ENCODE assay signal across 9 cellular contexts in genomic region chr11:100719809-100720221, GRCh38. TPM values are rescaled to one million over a fixed set of nuclear protein-coding genes. Genes with fewer than 3 reads are reported as not detected.
DNase-seq lines count a peak whose midpoint lies in the region; ATAC-seq, FAIRE-seq and TF ChIP-seq lines count a peak whose summit lies in the region.
"Had no signal": no experiment of that assay in that cellular context is flagged by ENCODE, and none has a peak within 500 bp of the region (broad histone marks: within the 10 kb centered on the region; RNA-seq: fewer than 3 reads in every experiment).

No MANE protein-coding gene starts in this region.

- H3K27ac ChIP-seq in colonic mucosa (no peak overlapping the region), liver (ENCODE audit: low read depth in 1 of 2, low read length in 2 of 2) (peak overlapping the region; percentile 68 to 87)

- H3K4me3 ChIP-seq in colonic mucosa (no peak overlapping the region), liver (ENCODE audit: low read depth in 1 of 3, low read length in 3 of 3) (peak overlapping the region in 1 of 3 donors; percentile 10)

- no peak overlapping the region for H3K4me3 Mint-ChIP-seq in activated naive CD4-positive, alpha-beta T cell treated with anti-CD3 and anti-CD28 coated beads, Interleukin-2, amount 10 ng/mL, durations not matched to agents 7 days and 5 days
- H3K4me3 Mint-ChIP-seq: stimulated activated naive CD8-positive, alpha-beta T cell treated with anti-CD3 and anti-CD28 coated beads, Interleukin-15, Interleukin-2, amounts not matched to agents 100 ng/mL and 50 ng/mL, for 24 hours had no signal

- no peak overlapping the region for H3K9ac ChIP-seq in colonic mucosa (ENCODE audit: low read depth in 2 of 2, low read length in 2 of 2)
- H3K9ac ChIP-seq in liver (ENCODE audit: low read depth in 1 of 2, low read length in 2 of 2) = no peak overlapping the region

- H3K36me3 Mint-ChIP-seq in activated naive CD4-positive, alpha-beta T cell treated with anti-CD3 and anti-CD28 coated beads, Interleukin-2, amount 10 ng/mL, durations not matched to agents 7 days and 5 days = no peaks in the 10 kb centered on the region

- no peak overlapping the region for H3K27ac Mint-ChIP-seq in activated naive CD4-positive, alpha-beta T cell treated with anti-CD3 and anti-CD28 coated beads, Interleukin-2, amount 10 ng/mL, durations not matched to agents 7 days and 5 days
- H3K27ac Mint-ChIP-seq: stimulated activated naive CD8-positive, alpha-beta T cell treated with anti-CD3 and anti-CD28 coated beads, Interleukin-15, Interleukin-2, amounts not matched to agents 100 ng/mL and 50 ng/mL, for 24 hours had no signal

- H3K4me1 ChIP-seq in colonic mucosa = no peaks in the 10 kb centered on the region
- H3K4me1 ChIP-seq in liver (ENCODE audit: control insufficient read depth in 4 of 4, insufficient read depth in 4 of 4, low read length in 3 of 4) = peaks cover 4 to 18% (median 14%) of the 10 kb centered on the region in 4 donors

- no peaks in the 10 kb centered on the region for H3K9me3 Mint-ChIP-seq in activated naive CD4-positive, alpha-beta T cell treated with anti-CD3 and anti-CD28 coated beads, Interleukin-2, amount 10 ng/mL, durations not matched to agents 7 days and 5 days

- H3K27me3 Mint-ChIP-seq in activated naive CD4-positive, alpha-beta T cell treated with anti-CD3 and anti-CD28 coated beads, Interleukin-2, amount 10 ng/mL, durations not matched to agents 7 days and 5 days = no peaks in the 10 kb centered on the region
- H3K27me3 Mint-ChIP-seq: stimulated activated naive CD8-positive, alpha-beta T cell treated with anti-CD3 and anti-CD28 coated beads, Interleukin-15, Interleukin-2, amounts not matched to agents 100 ng/mL and 50 ng/mL, for 24 hours had no signal

- no peaks in the 10 kb centered on the region for H3K9me3 ChIP-seq in colonic mucosa
- H3K9me3 ChIP-seq in liver (ENCODE audit: control insufficient read depth in 4 of 4, low read length in 3 of 4) = no peaks in the 10 kb centered on the region

- peak; percentile 17 for FAIRE-seq in urothelium cell line (lab: Jason Lieb, UNC)

- intact Hi-C loops in colonic mucosa (cut with DNase I) = no loop called here

- ATAC-seq in HG03039 (IDR thresholded peaks at IDR 0.05; ENCODE audit: unreplicated experiment) = no peak

- CTCF ChIA-PET in activated naive CD4-positive, alpha-beta T cell treated with anti-CD3 and anti-CD28 coated beads, Interleukin-2, amount 10 ng/mL, durations not matched to agents 7 days and 5 days (lab: Charles Lee) = no interaction called here

- TF ChIP-seq RAD21 in liver (IDR thresholded peaks at IDR 0.05) = peak; percentile 56 to 59

- no peaks in the 10 kb centered on the region for H3K36me3 ChIP-seq in colonic mucosa
- H3K36me3 ChIP-seq in liver (ENCODE audit: control insufficient read depth in 4 of 4, insufficient read depth in 3 of 4, low read depth in 1 of 4, low read length in 3 of 4) = no peaks in the 10 kb centered on the region

- DNase-seq in Ammon's horn (ENCODE audit: low spot score) = peak; percentile 80
- DNase-seq in NCI-H2029 treated with DMSO at 0.1 percent for 48 hours (lab: John Stamatoyannopoulos, UW) = peak; percentile 77
- peak; percentile 28 for DNase-seq in colonic mucosa
- DNase-seq in urothelium cell line (ENCODE audit: low spot score) = peak; percentile 73
- no peak for DNase-seq in activated naive CD4-positive, alpha-beta T cell treated with anti-CD3 and anti-CD28 coated beads, Interleukin-2, amount 10 ng/mL, durations not matched to agents 7 days and 5 days
- DNase-seq in GM19240 (ENCODE audit: insufficient read length, low spot score) = no peak

- no peak for TF ChIP-seq CTCF in colonic mucosa (IDR thresholded peaks at IDR 0.05)
- no peak for TF ChIP-seq CTCF in liver (IDR thresholded peaks at IDR 0.05; ENCODE audit: low read depth, low read length, missing input control)

- no peaks in the 10 kb centered on the region for H3K4me1 Mint-ChIP-seq in activated naive CD4-positive, alpha-beta T cell treated with anti-CD3 and anti-CD28 coated beads, Interleukin-2, amount 10 ng/mL, durations not matched to agents 7 days and 5 days

- WGBS in liver = 19% methylated on average over 3 of the region's 3 CpGs

- no peaks in the 10 kb centered on the region for H3K27me3 ChIP-seq in colonic mucosa
- no peaks in the 10 kb centered on the region for H3K27me3 ChIP-seq in liver (ENCODE audit: control insufficient read depth in 4 of 4, insufficient read depth in 4 of 4, low read length in 3 of 4)

TF ChIP-seq in liver, 16 proteins besides CTCF, POLR2A, EP300 and RAD21:
- TF ChIP-seq REST (IDR thresholded peaks at IDR 0.05) (peak; percentile 71), FOXA2 (IDR thresholded peaks at IDR 0.05) (peak; percentile 69), GABPA (IDR thresholded peaks at IDR 0.05 in 1 of 2, conservative IDR thresholded peaks at IDR 0.05 in 1 of 2) (no peak), RXRA (IDR thresholded peaks at IDR 0.05) (peak; percentile 34 to 70), NR2F2 (IDR thresholded peaks at IDR 0.05) (peak; percentile 60), ATF3 (IDR thresholded peaks at IDR 0.05) (peak; percentile 58), JUND (IDR thresholded peaks at IDR 0.05) (peak; percentile 91), FOXA1 (IDR thresholded peaks at IDR 0.05) (peak; percentile 65), HNF4G (IDR thresholded peaks at IDR 0.05) (no peak), EGR1 (IDR thresholded peaks at IDR 0.05; ENCODE audit: low read depth in 2 of 2) (no peak), TAF1 (conservative IDR thresholded peaks at IDR 0.05) (no peak), MAX (IDR thresholded peaks at IDR 0.05) (peak; percentile 54), YY1 (IDR thresholded peaks at IDR 0.05) (peak; percentile 65), HNF4A (conservative IDR thresholded peaks at IDR 0.05) (peak; percentile 50 to 70), SP1 (IDR thresholded peaks at IDR 0.05) (peak; percentile 63)
- TF ChIP-seq, protein P1, sequence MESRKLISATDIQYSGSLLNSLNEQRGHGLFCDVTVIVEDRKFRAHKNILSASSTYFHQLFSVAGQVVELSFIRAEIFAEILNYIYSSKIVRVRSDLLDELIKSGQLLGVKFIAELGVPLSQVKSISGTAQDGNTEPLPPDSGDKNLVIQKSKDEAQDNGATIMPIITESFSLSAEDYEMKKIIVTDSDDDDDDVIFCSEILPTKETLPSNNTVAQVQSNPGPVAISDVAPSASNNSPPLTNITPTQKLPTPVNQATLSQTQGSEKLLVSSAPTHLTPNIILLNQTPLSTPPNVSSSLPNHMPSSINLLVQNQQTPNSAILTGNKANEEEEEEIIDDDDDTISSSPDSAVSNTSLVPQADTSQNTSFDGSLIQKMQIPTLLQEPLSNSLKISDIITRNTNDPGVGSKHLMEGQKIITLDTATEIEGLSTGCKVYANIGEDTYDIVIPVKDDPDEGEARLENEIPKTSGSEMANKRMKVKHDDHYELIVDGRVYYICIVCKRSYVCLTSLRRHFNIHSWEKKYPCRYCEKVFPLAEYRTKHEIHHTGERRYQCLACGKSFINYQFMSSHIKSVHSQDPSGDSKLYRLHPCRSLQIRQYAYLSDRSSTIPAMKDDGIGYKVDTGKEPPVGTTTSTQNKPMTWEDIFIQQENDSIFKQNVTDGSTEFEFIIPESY (IDR thresholded peaks at IDR 0.05) = peak; percentile 51
TF ChIP-seq in liver: peak in this region for 12.

RNA-seq across cellular contexts. Expression of gene ARHGAP42, which starts 32.7 kb away (rescaled TPM):
- total RNA-seq in colonic mucosa (10 to 100 TPM; 13.4 to 15.9 TPM), liver (10 to 100 TPM; 16.6 to 17.2 TPM)
- 1 to 10 TPM; 3.8 to 7.3 TPM for polyA plus RNA-seq in liver

Comparison
In these comparisons a context has a peak if more than half of its experiments do, and no peak if none do; other contexts are left out.
1. DNase-seq: peak in Ammon's horn (single experiment), NCI-H2029 treated with DMSO at 0.1 percent for 48 hours (single experiment), colonic mucosa (single experiment) and urothelium cell line (single experiment); none in activated naive CD4-positive, alpha-beta T cell treated with anti-CD3 and anti-CD28 coated beads, Interleukin-2, amount 10 ng/mL, durations not matched to agents 7 days and 5 days (single experiment) and GM19240 (single experiment).